In the genomic region with DNA sequence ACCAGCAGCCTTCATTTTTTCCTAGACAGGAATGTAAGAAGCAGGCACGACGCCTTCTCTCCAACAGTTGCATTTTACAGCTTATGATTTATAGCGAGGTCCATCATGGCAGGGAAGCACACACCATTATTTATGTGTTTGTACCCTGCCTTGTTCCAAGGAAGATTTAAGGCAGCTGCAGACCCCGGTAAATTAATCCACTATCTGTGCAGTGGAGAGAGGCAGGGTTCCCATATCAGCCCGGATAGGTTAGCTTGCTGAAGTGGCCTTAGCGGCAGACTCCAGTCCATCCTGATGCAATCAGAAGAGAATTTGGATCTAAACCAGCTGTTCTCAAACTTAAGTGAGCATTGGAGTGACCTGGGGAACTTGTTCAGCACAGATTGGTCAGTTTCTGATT, we compare ENCODE assay signal across 1 cellular context.
TF ChIP-seq lines count a peak whose summit lies in the region.

No MANE protein-coding gene starts in this region.

TF ChIP-seq in WTC11, 78 proteins besides CTCF, POLR2A, EP300 and RAD21 (continued from another document):
- TF ChIP-seq, protein P1, sequence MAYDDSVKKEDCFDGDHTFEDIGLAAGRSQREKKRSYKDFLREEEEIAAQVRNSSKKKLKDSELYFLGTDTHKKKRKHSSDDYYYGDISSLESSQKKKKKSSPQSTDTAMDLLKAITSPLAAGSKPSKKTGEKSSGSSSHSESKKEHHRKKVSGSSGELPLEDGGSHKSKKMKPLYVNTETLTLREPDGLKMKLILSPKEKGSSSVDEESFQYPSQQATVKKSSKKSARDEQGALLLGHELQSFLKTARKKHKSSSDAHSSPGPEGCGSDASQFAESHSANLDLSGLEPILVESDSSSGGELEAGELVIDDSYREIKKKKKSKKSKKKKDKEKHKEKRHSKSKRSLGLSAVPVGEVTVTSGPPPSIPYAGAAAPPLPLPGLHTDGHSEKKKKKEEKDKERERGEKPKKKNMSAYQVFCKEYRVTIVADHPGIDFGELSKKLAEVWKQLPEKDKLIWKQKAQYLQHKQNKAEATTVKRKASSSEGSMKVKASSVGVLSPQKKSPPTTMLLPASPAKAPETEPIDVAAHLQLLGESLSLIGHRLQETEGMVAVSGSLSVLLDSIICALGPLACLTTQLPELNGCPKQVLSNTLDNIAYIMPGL (CRISPR knock-in tag; IDR thresholded peaks at IDR 0.05): no peak
